Comparison of ENCODE assay signal across 1 cellular context in genomic region chr16:85554114-85554790, GRCh38.
TF ChIP-seq lines count a peak whose summit lies in the region.

No MANE protein-coding gene starts in this region.

TF ChIP-seq in K562, 482 proteins besides CTCF, POLR2A, EP300 and RAD21 (continued from another document and continues in another):
- TF ChIP-seq TCF7 (IDR thresholded peaks at IDR 0.05; ENCODE audit: borderline replicate concordance) (peak; percentile 40; the same call in 1 of the 2 replicates), POLR2G (IDR thresholded peaks at IDR 0.05; ENCODE audit: low read depth, low read length) (no peak), ZBTB11 (CRISPR knock-in tag; IDR thresholded peaks at IDR 0.05) (peak in 1 of 3 experiments; percentile 55; a peak in 1 of 6 replicates), HLTF (IDR thresholded peaks at IDR 0.05) (no peak), ZFX (CRISPR knock-in tag; IDR thresholded peaks at IDR 0.05) (no peak; the same call in 1 of the 2 replicates), POLR2AphosphoS2 (IDR thresholded peaks at IDR 0.05; ENCODE audit: low read length) (peak; percentile 83), SAP30 (IDR thresholded peaks at IDR 0.05; ENCODE audit: borderline replicate concordance, insufficient read depth, low read depth, low read length, poor library complexity, severe bottlenecking) (peak; percentile 25), POLR2B (IDR thresholded peaks at IDR 0.05; ENCODE audit: low read depth, partially characterized antibody) (peak; percentile 88), FOXM1 (IDR thresholded peaks at IDR 0.05; ENCODE audit: low read depth) (peak; percentile 83), FOXM1 (CRISPR knock-in tag; IDR thresholded peaks at IDR 0.05; ENCODE audit: low read depth) (no peak), NR2C1 (IDR thresholded peaks at IDR 0.05) (no peak), NR2C1 (tag; IDR thresholded peaks at IDR 0.05) (no peak), ZKSCAN3 (CRISPR knock-in tag; IDR thresholded peaks at IDR 0.05) (no peak), CBX5 (IDR thresholded peaks at IDR 0.05; ENCODE audit: borderline replicate concordance, low read depth) (no peak), ZC3H8 (IDR thresholded peaks at IDR 0.05) (no peak), ZBTB1 (CRISPR knock-in tag; IDR thresholded peaks at IDR 0.05; ENCODE audit: borderline replicate concordance, low read depth) (no peak; the same call in 1 of the 2 replicates), ZBTB40 (IDR thresholded peaks at IDR 0.05) (peak; percentile 73), ZBTB40 (CRISPR knock-in tag; IDR thresholded peaks at IDR 0.05) (peak; percentile 21; the same call in 1 of the 2 replicates), ZNF644 (tag; IDR thresholded peaks at IDR 0.05; ENCODE audit: low read depth) (no peak), ARNT (IDR thresholded peaks at IDR 0.05) (peak; percentile 45 to 75; a peak in 2 of 4 replicates), POLR3A (IDR thresholded peaks at IDR 0.05; ENCODE audit: borderline replicate concordance, extremely low read depth, insufficient read depth, insufficient read length) (no peak), SREBF2 (CRISPR knock-in tag; IDR thresholded peaks at IDR 0.05) (no peak), XRCC5 (IDR thresholded peaks at IDR 0.05; ENCODE audit: low read depth, low read length) (peak; percentile 53), RHOXF2B (CRISPR knock-in tag; conservative IDR thresholded peaks at IDR 0.05) (no peak), U2AF2 (optimal IDR thresholded peaks at IDR 0.05; ENCODE audit: low read depth, low read length) (no peak)
- TF ChIP-seq, protein P1, sequence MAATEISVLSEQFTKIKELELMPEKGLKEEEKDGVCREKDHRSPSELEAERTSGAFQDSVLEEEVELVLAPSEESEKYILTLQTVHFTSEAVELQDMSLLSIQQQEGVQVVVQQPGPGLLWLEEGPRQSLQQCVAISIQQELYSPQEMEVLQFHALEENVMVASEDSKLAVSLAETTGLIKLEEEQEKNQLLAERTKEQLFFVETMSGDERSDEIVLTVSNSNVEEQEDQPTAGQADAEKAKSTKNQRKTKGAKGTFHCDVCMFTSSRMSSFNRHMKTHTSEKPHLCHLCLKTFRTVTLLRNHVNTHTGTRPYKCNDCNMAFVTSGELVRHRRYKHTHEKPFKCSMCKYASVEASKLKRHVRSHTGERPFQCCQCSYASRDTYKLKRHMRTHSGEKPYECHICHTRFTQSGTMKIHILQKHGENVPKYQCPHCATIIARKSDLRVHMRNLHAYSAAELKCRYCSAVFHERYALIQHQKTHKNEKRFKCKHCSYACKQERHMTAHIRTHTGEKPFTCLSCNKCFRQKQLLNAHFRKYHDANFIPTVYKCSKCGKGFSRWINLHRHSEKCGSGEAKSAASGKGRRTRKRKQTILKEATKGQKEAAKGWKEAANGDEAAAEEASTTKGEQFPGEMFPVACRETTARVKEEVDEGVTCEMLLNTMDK (IDR thresholded peaks at IDR 0.05; ENCODE audit: borderline replicate concordance, insufficient read depth, low read depth, low read length, poor library complexity, severe bottlenecking), result no peak
- TF ChIP-seq, protein P2, sequence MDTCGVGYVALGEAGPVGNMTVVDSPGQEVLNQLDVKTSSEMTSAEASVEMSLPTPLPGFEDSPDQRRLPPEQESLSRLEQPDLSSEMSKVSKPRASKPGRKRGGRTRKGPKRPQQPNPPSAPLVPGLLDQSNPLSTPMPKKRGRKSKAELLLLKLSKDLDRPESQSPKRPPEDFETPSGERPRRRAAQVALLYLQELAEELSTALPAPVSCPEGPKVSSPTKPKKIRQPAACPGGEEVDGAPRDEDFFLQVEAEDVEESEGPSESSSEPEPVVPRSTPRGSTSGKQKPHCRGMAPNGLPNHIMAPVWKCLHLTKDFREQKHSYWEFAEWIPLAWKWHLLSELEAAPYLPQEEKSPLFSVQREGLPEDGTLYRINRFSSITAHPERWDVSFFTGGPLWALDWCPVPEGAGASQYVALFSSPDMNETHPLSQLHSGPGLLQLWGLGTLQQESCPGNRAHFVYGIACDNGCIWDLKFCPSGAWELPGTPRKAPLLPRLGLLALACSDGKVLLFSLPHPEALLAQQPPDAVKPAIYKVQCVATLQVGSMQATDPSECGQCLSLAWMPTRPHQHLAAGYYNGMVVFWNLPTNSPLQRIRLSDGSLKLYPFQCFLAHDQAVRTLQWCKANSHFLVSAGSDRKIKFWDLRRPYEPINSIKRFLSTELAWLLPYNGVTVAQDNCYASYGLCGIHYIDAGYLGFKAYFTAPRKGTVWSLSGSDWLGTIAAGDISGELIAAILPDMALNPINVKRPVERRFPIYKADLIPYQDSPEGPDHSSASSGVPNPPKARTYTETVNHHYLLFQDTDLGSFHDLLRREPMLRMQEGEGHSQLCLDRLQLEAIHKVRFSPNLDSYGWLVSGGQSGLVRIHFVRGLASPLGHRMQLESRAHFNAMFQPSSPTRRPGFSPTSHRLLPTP (IDR thresholded peaks at IDR 0.05; ENCODE audit: borderline replicate concordance, extremely low read depth, insufficient read length), result no peak
- TF ChIP-seq, protein P3, sequence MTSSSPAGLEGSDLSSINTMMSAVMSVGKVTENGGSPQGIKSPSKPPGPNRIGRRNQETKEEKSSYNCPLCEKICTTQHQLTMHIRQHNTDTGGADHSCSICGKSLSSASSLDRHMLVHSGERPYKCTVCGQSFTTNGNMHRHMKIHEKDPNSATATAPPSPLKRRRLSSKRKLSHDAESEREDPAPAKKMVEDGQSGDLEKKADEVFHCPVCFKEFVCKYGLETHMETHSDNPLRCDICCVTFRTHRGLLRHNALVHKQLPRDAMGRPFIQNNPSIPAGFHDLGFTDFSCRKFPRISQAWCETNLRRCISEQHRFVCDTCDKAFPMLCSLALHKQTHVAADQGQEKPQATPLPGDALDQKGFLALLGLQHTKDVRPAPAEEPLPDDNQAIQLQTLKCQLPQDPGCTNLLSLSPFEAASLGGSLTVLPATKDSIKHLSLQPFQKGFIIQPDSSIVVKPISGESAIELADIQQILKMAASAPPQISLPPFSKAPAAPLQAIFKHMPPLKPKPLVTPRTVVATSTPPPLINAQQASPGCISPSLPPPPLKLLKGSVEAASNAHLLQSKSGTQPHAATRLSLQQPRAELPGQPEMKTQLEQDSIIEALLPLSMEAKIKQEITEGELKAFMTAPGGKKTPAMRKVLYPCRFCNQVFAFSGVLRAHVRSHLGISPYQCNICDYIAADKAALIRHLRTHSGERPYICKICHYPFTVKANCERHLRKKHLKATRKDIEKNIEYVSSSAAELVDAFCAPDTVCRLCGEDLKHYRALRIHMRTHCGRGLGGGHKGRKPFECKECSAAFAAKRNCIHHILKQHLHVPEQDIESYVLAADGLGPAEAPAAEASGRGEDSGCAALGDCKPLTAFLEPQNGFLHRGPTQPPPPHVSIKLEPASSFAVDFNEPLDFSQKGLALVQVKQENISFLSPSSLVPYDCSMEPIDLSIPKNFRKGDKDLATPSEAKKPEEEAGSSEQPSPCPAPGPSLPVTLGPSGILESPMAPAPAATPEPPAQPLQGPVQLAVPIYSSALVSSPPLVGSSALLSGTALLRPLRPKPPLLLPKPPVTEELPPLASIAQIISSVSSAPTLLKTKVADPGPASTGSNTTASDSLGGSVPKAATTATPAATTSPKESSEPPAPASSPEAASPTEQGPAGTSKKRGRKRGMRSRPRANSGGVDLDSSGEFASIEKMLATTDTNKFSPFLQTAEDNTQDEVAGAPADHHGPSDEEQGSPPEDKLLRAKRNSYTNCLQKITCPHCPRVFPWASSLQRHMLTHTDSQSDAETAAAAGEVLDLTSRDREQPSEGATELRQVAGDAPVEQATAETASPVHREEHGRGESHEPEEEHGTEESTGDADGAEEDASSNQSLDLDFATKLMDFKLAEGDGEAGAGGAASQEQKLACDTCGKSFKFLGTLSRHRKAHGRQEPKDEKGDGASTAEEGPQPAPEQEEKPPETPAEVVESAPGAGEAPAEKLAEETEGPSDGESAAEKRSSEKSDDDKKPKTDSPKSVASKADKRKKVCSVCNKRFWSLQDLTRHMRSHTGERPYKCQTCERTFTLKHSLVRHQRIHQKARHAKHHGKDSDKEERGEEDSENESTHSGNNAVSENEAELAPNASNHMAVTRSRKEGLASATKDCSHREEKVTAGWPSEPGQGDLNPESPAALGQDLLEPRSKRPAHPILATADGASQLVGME (CRISPR knock-in tag; IDR thresholded peaks at IDR 0.05), result no peak
- TF ChIP-seq, protein P4, sequence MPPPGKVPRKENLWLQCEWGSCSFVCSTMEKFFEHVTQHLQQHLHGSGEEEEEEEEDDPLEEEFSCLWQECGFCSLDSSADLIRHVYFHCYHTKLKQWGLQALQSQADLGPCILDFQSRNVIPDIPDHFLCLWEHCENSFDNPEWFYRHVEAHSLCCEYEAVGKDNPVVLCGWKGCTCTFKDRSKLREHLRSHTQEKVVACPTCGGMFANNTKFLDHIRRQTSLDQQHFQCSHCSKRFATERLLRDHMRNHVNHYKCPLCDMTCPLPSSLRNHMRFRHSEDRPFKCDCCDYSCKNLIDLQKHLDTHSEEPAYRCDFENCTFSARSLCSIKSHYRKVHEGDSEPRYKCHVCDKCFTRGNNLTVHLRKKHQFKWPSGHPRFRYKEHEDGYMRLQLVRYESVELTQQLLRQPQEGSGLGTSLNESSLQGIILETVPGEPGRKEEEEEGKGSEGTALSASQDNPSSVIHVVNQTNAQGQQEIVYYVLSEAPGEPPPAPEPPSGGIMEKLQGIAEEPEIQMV (tag; conservative IDR thresholded peaks at IDR 0.05; ENCODE audit: low read depth), result no peak
- TF ChIP-seq, protein P5, sequence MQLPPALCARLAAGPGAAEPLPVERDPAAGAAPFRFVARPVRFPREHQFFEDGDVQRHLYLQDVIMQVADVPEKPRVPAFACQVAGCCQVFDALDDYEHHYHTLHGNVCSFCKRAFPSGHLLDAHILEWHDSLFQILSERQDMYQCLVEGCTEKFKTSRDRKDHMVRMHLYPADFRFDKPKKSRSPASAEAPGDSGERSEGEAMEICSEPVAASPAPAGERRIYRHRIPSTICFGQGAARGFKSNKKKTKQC (CRISPR knock-in tag; IDR thresholded peaks at IDR 0.05), result peak; percentile 13; the same call in 1 of the 2 replicates
